Comparison of ENCODE assay signal across 8 cellular contexts in genomic region chr18:44803019-44803650, GRCh38.
A peak's percentile ranks its signal among the peaks of the same experiment; 100 is the strongest.
DNase-seq lines count a peak whose midpoint lies in the region; ATAC-seq, FAIRE-seq and TF ChIP-seq lines count a peak whose summit lies in the region.

No MANE protein-coding gene starts in this region.

- H3K4me2 ChIP-seq in GM12878 (ENCODE audit: control insufficient read depth, insufficient read depth) (no peak overlapping the region; the same call in 1 of the 2 replicates), HepG2 (ENCODE audit: low read depth, low read length) (no peak overlapping the region), OCI-LY7 (ENCODE audit: low read length) (no peak overlapping the region)

- ATAC-seq in GM12878, result peak; percentile 52
- ATAC-seq in HepG2, result peak; percentile 78
- no peak for ATAC-seq in HG02981 (IDR thresholded peaks at IDR 0.05; ENCODE audit: unreplicated experiment)

- POLR2A ChIA-PET in GM12878 (lab: Charles Lee) (interaction anchor here (1.7 to 2.1 kb wide), 3 partner anchors 14 to 44 kb away, joined by 4 to 8 read pairs (median 5); no protein-coding TSS in a partner anchor), HepG2 (lab: Yijun Ruan, JAX) (no interaction called here), OCI-LY7 (lab: Charles Lee) (no interaction called here)

- no TSS peak for BruUV-seq in GM12878 (replicated peaks; lab: Mats Ljungman, UMichigan)
- BruUV-seq in HepG2 (replicated peaks; lab: Mats Ljungman, UMichigan), result no TSS peak
- BruUV-seq in OCI-LY7 (replicated peaks; lab: Mats Ljungman, UMichigan), result no TSS peak

- in situ Hi-C loops in GM12878 (cut with MboI) (no loop called here), HepG2 (cut with HindIII; ENCODE audit: extremely low pct_ligation_motif_present, low pct_unique_long_range_greater_than_20kb) (no loop called here)

- TF ChIP-seq POLR2A in GM12878 (IDR thresholded peaks at IDR 0.05; ENCODE audit: low read depth, low read length), result no peak
- no peak for TF ChIP-seq POLR2A in HepG2 (IDR thresholded peaks at IDR 0.05; ENCODE audit: insufficient read depth in 1 of 2, low read depth in 2 of 2, low read length in 2 of 2)
- TF ChIP-seq POLR2A in tibial nerve (IDR thresholded peaks at IDR 0.05), result no peak

- no peak overlapping the region for H3K9ac ChIP-seq in GM12878 (ENCODE audit: control insufficient read depth, insufficient read depth, low read length)
- H3K9ac ChIP-seq in HepG2 (ENCODE audit: insufficient read depth, low read depth, low read length), result no peak overlapping the region

- no peaks in the 10 kb centered on the region for H3K9me2 ChIP-seq in OCI-LY7 (ENCODE audit: insufficient read depth, low read length)

- H3K27ac ChIP-seq in GM12878 (ENCODE audit: control insufficient read depth, insufficient read depth), result no peak overlapping the region
- H3K27ac ChIP-seq in HepG2 (ENCODE audit: extremely low read length, insufficient read depth, low read length), result no peak overlapping the region
- peak overlapping the region; percentile 63 to 82 (median 70) for H3K27ac ChIP-seq in tibial nerve
- H3K27ac ChIP-seq in OCI-LY7 (ENCODE audit: low read depth, low read length, poor library complexity, severe bottlenecking), result no peak overlapping the region

- H3K36me3 ChIP-seq in GM12878 (ENCODE audit: control insufficient read depth in 2 of 2, insufficient read depth in 2 of 2, low read length in 1 of 2) (peaks cover 0 to 7% of the 10 kb centered on the region in 2 experiments; a peak in 1 of 4 replicates), HepG2 (replicated peaks in 1 of 2; ENCODE audit: control insufficient read depth in 1 of 2, insufficient read depth in 2 of 2, low read length in 2 of 2) (no peaks in the 10 kb centered on the region), tibial nerve (no peaks in the 10 kb centered on the region), OCI-LY7 (ENCODE audit: insufficient read depth, low read length) (no peaks in the 10 kb centered on the region)

- CTCF ChIA-PET in GM12878 (lab: Yijun Ruan, JAX), result interaction anchor here (0.6 to 1.9 kb wide), 3 partner anchors 43 to 409 kb away, joined by 3 to 8 read pairs (median 4); no protein-coding TSS in a partner anchor
- CTCF ChIA-PET in HepG2 (lab: Yijun Ruan, JAX; ENCODE audit: low intra/inter-chr PET ratio, low total read pairs), result no interaction called here
- CTCF ChIA-PET in OCI-LY7 (lab: Charles Lee; ENCODE audit: unreplicated experiment), result no interaction called here

- no peaks in the 10 kb centered on the region for H3K27me3 ChIP-seq in GM12878 (replicated peaks in 1 of 2; ENCODE audit: control insufficient read depth in 2 of 2, insufficient read depth in 2 of 2, low read length in 1 of 2)
- H3K27me3 ChIP-seq in HepG2 (ENCODE audit: control insufficient read depth in 1 of 2, insufficient read depth in 2 of 2, low read length in 2 of 2), result no peaks in the 10 kb centered on the region
- H3K27me3 ChIP-seq in tibial nerve, result no peaks in the 10 kb centered on the region

- TF ChIP-seq EP300 in GM12878 (IDR thresholded peaks at IDR 0.05; ENCODE audit: borderline replicate concordance in 1 of 2, control insufficient read depth in 1 of 2, low read depth in 2 of 2, low read length in 2 of 2) (no peak), HepG2 (IDR thresholded peaks at IDR 0.05; ENCODE audit: low read depth in 2 of 2, low read length in 2 of 2) (no peak), HepG2 (CRISPR knock-in tag; IDR thresholded peaks at IDR 0.05; ENCODE audit: borderline replicate concordance) (no peak), tibial nerve (IDR thresholded peaks at IDR 0.05) (peak in 1 of 2 donors; percentile 90)

- TF ChIP-seq RAD21 in GM12878 (IDR thresholded peaks at IDR 0.05; ENCODE audit: insufficient read depth, low read depth, low read length) (no peak), HepG2 (CRISPR knock-in tag; IDR thresholded peaks at IDR 0.05) (no peak)

- H4K20me1 ChIP-seq in GM12878 (ENCODE audit: control insufficient read depth, insufficient read depth) (no peaks in the 10 kb centered on the region), HepG2 (ENCODE audit: insufficient read depth, low read length) (no peaks in the 10 kb centered on the region), OCI-LY7 (ENCODE audit: insufficient read depth, low read length) (no peaks in the 10 kb centered on the region)

- H3K4me3 ChIP-seq in GM12878 (0 out of 2 replicates have a peak overlapping the region, but pooled peaks have one; percentile 12), HepG2 (replicated peaks in 1 of 3; ENCODE audit: insufficient read depth in 1 of 3, low read depth in 2 of 3, low read length in 3 of 3) (no peak overlapping the region), tibial nerve (no peak overlapping the region), OCI-LY7 (ENCODE audit: low read depth, low read length, poor library complexity, severe bottlenecking) (no peak overlapping the region)

- TF ChIP-seq CTCF in GM12878 (IDR thresholded peaks at IDR 0.05 in 2 of 3, conservative IDR thresholded peaks at IDR 0.05 in 1 of 3; ENCODE audit: control insufficient read depth in 2 of 3, extremely low read depth in 1 of 3, insufficient read depth in 1 of 3, low read depth in 3 of 3, low read length in 3 of 3) (no peak), HepG2 (CRISPR knock-in tag; IDR thresholded peaks at IDR 0.05) (no peak), tibial nerve (IDR thresholded peaks at IDR 0.05) (no peak), OCI-LY7 (conservative IDR thresholded peaks at IDR 0.05; ENCODE audit: low read length) (no peak), D721Med (IDR thresholded peaks at IDR 0.05; ENCODE audit: insufficient read depth, missing control alignments) (no peak)

- RAD21 ChIA-PET in GM12878 (lab: Charles Lee; ENCODE audit: unreplicated experiment), result interaction anchor here (1.0 to 2.4 kb wide), 6 partner anchors 14 to 394 kb away, joined by 3 to 7 read pairs (median 4); no protein-coding TSS in a partner anchor

- WGBS in GM12878 (ENCODE audit: insufficient coverage, insufficient replicate concordance, low lambda C conversion rate, missing lambda C conversion rate), result 48% methylated on average over 7 of the region's 7 CpGs
- WGBS in HepG2 (ENCODE audit: low lambda C conversion rate), result 9% methylated on average over 4 of the region's 7 CpGs
- 41 to 42% methylated on average over 7 of the region's 7 CpGs for WGBS in tibial nerve, 2 donors

- intact Hi-C loops in GM12878 (cut with micrococcal nuclease; ENCODE audit: unreplicated experiment) (loop anchor here (5.0 kb wide), 1 partner anchor 84 kb away; no protein-coding TSS in a partner anchor), HepG2 (cut with micrococcal nuclease; ENCODE audit: unreplicated experiment) (no loop called here), OCI-LY7 (cut with micrococcal nuclease; ENCODE audit: unreplicated experiment) (no loop called here)

- H2AFZ ChIP-seq in GM12878 (ENCODE audit: control insufficient read depth, low read depth, low read length), result no peak overlapping the region
- no peak overlapping the region for H2AFZ ChIP-seq in HepG2 (ENCODE audit: low read length)
- H2AFZ ChIP-seq in OCI-LY7 (ENCODE audit: low read length), result no peak overlapping the region

- H3K79me2 ChIP-seq in GM12878 (ENCODE audit: control insufficient read depth, insufficient read depth, low read length) (no peaks in the 10 kb centered on the region), HepG2 (ENCODE audit: insufficient read depth, low read length) (no peaks in the 10 kb centered on the region), OCI-LY7 (ENCODE audit: insufficient read depth, low read depth, low read length) (no peaks in the 10 kb centered on the region)

- FAIRE-seq in GM12878 (lab: Jason Lieb, UNC) (no peak), HepG2 (lab: Jason Lieb, UNC) (no peak), D721Med (lab: Jason Lieb, UNC) (no peak)

- no peaks in the 10 kb centered on the region; the same call in 2 of the 3 replicates for H3K9me3 ChIP-seq in GM12878 (replicated peaks; ENCODE audit: control insufficient read depth, insufficient read depth, low read length)
- H3K9me3 ChIP-seq in HepG2 (ENCODE audit: low read length), result no peaks in the 10 kb centered on the region
- H3K9me3 ChIP-seq in tibial nerve, result no peaks in the 10 kb centered on the region
- H3K9me3 ChIP-seq in OCI-LY7 (ENCODE audit: low read length), result no peaks in the 10 kb centered on the region

- peak in 2 of 3 experiments; percentile 24 to 41 for DNase-seq in NCI-H1417 (lab: John Stamatoyannopoulos, UW)
- DNase-seq in NCI-H1417 treated with DMSO at 0.1 percent for 48 hours (lab: John Stamatoyannopoulos, UW), result no peak
- no peak for DNase-seq in GM12878 (ENCODE audit: low read depth, low spot score)
- DNase-seq in HepG2 (ENCODE audit: low spot score), result peak; percentile 15
- DNase-seq in tibial nerve (ENCODE audit: low spot score in 2 of 2), result peak in 1 of 2 donors; percentile 67
- DNase-seq in OCI-LY7 (ENCODE audit: low spot score), result no peak
- no peak for DNase-seq in D721Med (ENCODE audit: insufficient read length, low spot score)

- H3K4me1 ChIP-seq in GM12878 (ENCODE audit: control insufficient read depth, insufficient read depth, low read length) (peaks cover 43% of the 10 kb centered on the region), HepG2 (ENCODE audit: insufficient read depth, low read length) (peaks cover 42% of the 10 kb centered on the region), tibial nerve (peaks cover 0 to 38% (median 11%) of the 10 kb centered on the region in 4 donors), OCI-LY7 (ENCODE audit: insufficient read depth, low read length, poor library complexity, severe bottlenecking) (peaks cover 25% of the 10 kb centered on the region)

- SMC1A ChIA-PET in GM12878 (lab: Charles Lee; ENCODE audit: uncharacterized antibody, unreplicated experiment), result interaction anchor here (0.7 to 2.5 kb wide), 16 partner anchors 12 to 409 kb away, joined by 3 to 10 read pairs (median 4); no protein-coding TSS in a partner anchor

TF ChIP-seq in GM12878, 131 proteins besides CTCF, POLR2A, EP300 and RAD21 (continues in another document):
- TF ChIP-seq ASH2L (IDR thresholded peaks at IDR 0.05; ENCODE audit: borderline replicate concordance, low read depth), result no peak

TF ChIP-seq in HepG2, 621 proteins besides CTCF, POLR2A, EP300 and RAD21 (continues in another document):
- TF ChIP-seq SRF (IDR thresholded peaks at IDR 0.05; ENCODE audit: low read depth, low read length), result peak; percentile 97

Comparison
In these comparisons a context has a peak if more than half of its experiments do, and no peak if none do; other contexts are left out.
1. DNase-seq: peak in NCI-H1417 (2 of 3) and HepG2 (single experiment); none in NCI-H1417 treated with DMSO at 0.1 percent for 48 hours (single experiment), GM12878 (single experiment), OCI-LY7 (single experiment) and D721Med (single experiment).
2. H3K27ac ChIP-seq: peak in tibial nerve (4 of 4); none in GM12878 (single experiment), HepG2 (single experiment) and OCI-LY7 (single experiment).